8 cellular contexts compared by ENCODE assay signal in genomic region chr14:24271134-24271833, GRCh38. TPM values are rescaled to one million over a fixed set of nuclear protein-coding genes. Genes with fewer than 3 reads are reported as not detected.
DNase-seq lines count a peak whose midpoint lies in the region; ATAC-seq, FAIRE-seq and TF ChIP-seq lines count a peak whose summit lies in the region.

Gene RABGGTA (minus strand): TSS chr14:24271597. CDS start chr14:24271115, 482 bp downstream.

- peak within 1 kb of the TSS; percentile 92 for H3K27ac ChIP-seq in endothelial cell of umbilical vein (ENCODE audit: insufficient read depth, low read depth, low read length)

- no peaks in the 10 kb centered on the region for H3K27me3 ChIP-seq in endothelial cell of umbilical vein (ENCODE audit: control insufficient read depth in 2 of 2, insufficient read depth in 2 of 2, low read length in 2 of 2)

- BruUV-seq in endothelial cell of umbilical vein (replicated peaks; lab: Mats Ljungman, UMichigan), result TSS peak; percentile 65

- ATAC-seq in GM21381 (IDR thresholded peaks at IDR 0.05; ENCODE audit: unreplicated experiment), result peak; percentile 84

- DNase-seq in Caki2 (ENCODE audit: low read depth), result peak; percentile 76
- DNase-seq in HUDEP-2 (lab: John Stamatoyannopoulos, UW; ENCODE audit: unreplicated experiment in 76 of 76), result peak in 72 of 76 experiments; percentile 28 to 87 (median 72)
- DNase-seq in NOMO-1 treated with dmso at 0.1 percent for 144 hours (lab: John Stamatoyannopoulos, UW; ENCODE audit: unreplicated experiment), result peak; percentile 81
- peak; percentile 57 for DNase-seq in activated CD8-positive, alpha-beta memory T cell treated with anti-CD3 and anti-CD28 coated beads, Interleukin-2, amount 50 U/mL, for 24 hours (ENCODE audit: extremely low read depth)
- DNase-seq in endothelial cell of umbilical vein (ENCODE audit: low read depth, low spot score), result peak; percentile 79
- peak; percentile 76 for DNase-seq in middle frontal gyrus (ENCODE audit: extremely low spot score, low spot score)
- DNase-seq in stimulated activated CD8-positive, alpha-beta memory T cell treated with anti-CD3 and anti-CD28 coated beads, Interleukin-2, amount 100 ng/mL, for 48 hours (ENCODE audit: low read depth in 2 of 2), result peak; percentile 78 to 80

- H3K9me1 ChIP-seq in endothelial cell of umbilical vein (replicated peaks; ENCODE audit: control insufficient read depth, extremely low read depth, insufficient read depth, low read length), result no peaks in the 10 kb centered on the region

- H3K9ac ChIP-seq in endothelial cell of umbilical vein (replicated peaks; ENCODE audit: extremely low read depth, insufficient read depth, low read length), result peak within 1 kb of the TSS; percentile 98

- H3K79me2 ChIP-seq in endothelial cell of umbilical vein (ENCODE audit: control insufficient read depth, insufficient read depth, low read length), result no peaks in the 10 kb centered on the region

- peaks cover 2 to 20% of the 10 kb centered on the region in 2 experiments for H3K36me3 ChIP-seq in endothelial cell of umbilical vein (ENCODE audit: control insufficient read depth in 2 of 2, extremely low read depth in 1 of 2, insufficient read depth in 2 of 2, low read length in 2 of 2)

- CTCF ChIA-PET in endothelial cell of umbilical vein (lab: Charles Lee), result interaction anchor here (0.6 to 2.9 kb wide), 17 partner anchors 9 to 1344 kb away, joined by 3 to 35 read pairs (median 4); partner anchors contain the start of genes CHMP4A, CIDEB, IRF9 and MDP1

- H2AFZ ChIP-seq in endothelial cell of umbilical vein (ENCODE audit: low read depth, low read length), result peak within 1 kb of the TSS; percentile 81

- dilution Hi-C loops in endothelial cell of umbilical vein (cut with MboI; ENCODE audit: extremely low pct_ligation_motif_present, low sequenced_read_pairs), result no loop called here

- in situ Hi-C loops in Caki2 (cut with HindIII; ENCODE audit: low pct_unique_long_range_greater_than_20kb, low sequenced_read_pairs), result no loop called here

- intact Hi-C loops in endothelial cell of umbilical vein (cut with micrococcal nuclease), result loop anchor here (1.0 kb wide), 5 partner anchors 28 to 55 kb away; partner anchors contain the start of genes DHRS1, MDP1 and NOP9

- H3K4me1 ChIP-seq in endothelial cell of umbilical vein (ENCODE audit: control insufficient read depth, extremely low read depth, insufficient read depth, low read length), result peaks cover 9% of the 10 kb centered on the region

- H3K4me3 ChIP-seq in endothelial cell of umbilical vein (replicated peaks in 1 of 3; ENCODE audit: insufficient read depth in 1 of 3, low read depth in 1 of 3, low read length in 3 of 3), result peak within 1 kb of the TSS; percentile 58 to 77 (median 65)

- no peaks in the 10 kb centered on the region for H3K9me3 ChIP-seq in endothelial cell of umbilical vein (replicated peaks; ENCODE audit: control insufficient read depth, insufficient read depth, low read length)

- peak; percentile 79 for FAIRE-seq in endothelial cell of umbilical vein (lab: Jason Lieb, UNC)

- TF ChIP-seq CTCF in endothelial cell of umbilical vein (IDR thresholded peaks at IDR 0.05; ENCODE audit: extremely low read depth in 1 of 2, insufficient read depth in 1 of 2, low read depth in 1 of 2, low read length in 2 of 2), result peak; percentile 74 to 85

- TF ChIP-seq POLR2A in endothelial cell of umbilical vein (IDR thresholded peaks at IDR 0.05; ENCODE audit: low read depth, low read length), result peak; percentile 81

- H3K4me2 ChIP-seq in endothelial cell of umbilical vein (ENCODE audit: insufficient read depth, low read length), result peak within 1 kb of the TSS; percentile 76

- POLR2A ChIA-PET in endothelial cell of umbilical vein (lab: Charles Lee), result interaction anchor here (0.8 to 1.9 kb wide), 3 partner anchors 9 to 29 kb away, joined by 3 to 17 read pairs (median 4); partner anchors contain the start of gene TINF2

- no peaks in the 10 kb centered on the region for H4K20me1 ChIP-seq in endothelial cell of umbilical vein (replicated peaks; ENCODE audit: control insufficient read depth, extremely low read depth, insufficient read depth, low read length)

TF ChIP-seq in endothelial cell of umbilical vein, 7 proteins besides CTCF, POLR2A, EP300 and RAD21:
- TF ChIP-seq EZH2 (IDR thresholded peaks at IDR 0.05; ENCODE audit: borderline replicate concordance, low read depth, low read length, severe bottlenecking) (no peak), POLR2AphosphoS5 (IDR thresholded peaks at IDR 0.05; ENCODE audit: insufficient read depth, low read depth, low read length) (peak; percentile 89), MYC (IDR thresholded peaks at IDR 0.05; ENCODE audit: low read depth, low read length) (no peak), MAX (IDR thresholded peaks at IDR 0.05; ENCODE audit: insufficient read depth, insufficient read length) (peak; percentile 9), JUN (IDR thresholded peaks at IDR 0.05; ENCODE audit: borderline replicate concordance, insufficient read depth, insufficient read length, low read depth) (no peak)

RNA-seq across cellular contexts. Expression of gene RABGGTA, which starts in this region (rescaled TPM):
- total RNA-seq in Caki2 (2014; rRNA removed; shearing (Covaris generic); ENCODE audit: low replicate concordance), result 10.3 and 12.9 TPM in 2 replicates
- 29.3 and 29.5 TPM in 2 replicates for total RNA-seq in endothelial cell of umbilical vein
- polyA plus RNA-seq in endothelial cell of umbilical vein, result 80.1 and 102 TPM in 2 replicates
- polyA plus RNA-seq in endothelial cell of umbilical vein (2011; cell fraction: cytosol; rRNA removed), result 34.0 and 40.2 TPM in 2 replicates
- polyA plus RNA-seq in endothelial cell of umbilical vein (2011; cell fraction: nucleus; rRNA removed), result 155 and 182 TPM in 2 replicates
- 20.1 and 23.1 TPM in 2 replicates for polyA plus RNA-seq in endothelial cell of umbilical vein (2012)
- polyA minus RNA-seq in endothelial cell of umbilical vein, result 40.1 and 42.1 TPM in 2 replicates
- 29.9 TPM for polyA minus RNA-seq in endothelial cell of umbilical vein (2011; cell fraction: cytosol; rRNA and poly(A)+ RNA removed)
- 47.4 and 47.9 TPM in 2 replicates for polyA minus RNA-seq in endothelial cell of umbilical vein (2011; cell fraction: nucleus; rRNA and poly(A)+ RNA removed)

Comparison
In these comparisons a context has a peak if more than half of its experiments do, and no peak if none do; other contexts are left out.
1. Peak in every context shown above with its lines: DNase-seq, ATAC-seq, H3K4me3 ChIP-seq and H3K27ac ChIP-seq.